ENCODE assay signal across 2 cellular contexts in genomic region chr4:163245044-163245443, GRCh38.
TF ChIP-seq lines count a peak whose summit lies in the region.

No MANE protein-coding gene starts in this region.

TF ChIP-seq in GM23338, 12 proteins besides CTCF, POLR2A, EP300 and RAD21 (continued from another document):
- TF ChIP-seq ZNF462 (CRISPR knock-in tag; IDR thresholded peaks at IDR 0.05), result no peak
- TF ChIP-seq, protein P1, sequence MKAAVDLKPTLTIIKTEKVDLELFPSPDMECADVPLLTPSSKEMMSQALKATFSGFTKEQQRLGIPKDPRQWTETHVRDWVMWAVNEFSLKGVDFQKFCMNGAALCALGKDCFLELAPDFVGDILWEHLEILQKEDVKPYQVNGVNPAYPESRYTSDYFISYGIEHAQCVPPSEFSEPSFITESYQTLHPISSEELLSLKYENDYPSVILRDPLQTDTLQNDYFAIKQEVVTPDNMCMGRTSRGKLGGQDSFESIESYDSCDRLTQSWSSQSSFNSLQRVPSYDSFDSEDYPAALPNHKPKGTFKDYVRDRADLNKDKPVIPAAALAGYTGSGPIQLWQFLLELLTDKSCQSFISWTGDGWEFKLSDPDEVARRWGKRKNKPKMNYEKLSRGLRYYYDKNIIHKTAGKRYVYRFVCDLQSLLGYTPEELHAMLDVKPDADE (IDR thresholded peaks at IDR 0.05), result no peak
- no peak for TF ChIP-seq POLR2AphosphoS5 (IDR thresholded peaks at IDR 0.05; ENCODE audit: low read depth)
- TF ChIP-seq ZNF114 (CRISPR knock-in tag; IDR thresholded peaks at IDR 0.05), result no peak
- TF ChIP-seq JUNB (IDR thresholded peaks at IDR 0.05; ENCODE audit: unreplicated experiment), result no peak

TF ChIP-seq in K562, 482 proteins besides CTCF, POLR2A, EP300 and RAD21 (continued from another document):
- TF ChIP-seq, protein P2, sequence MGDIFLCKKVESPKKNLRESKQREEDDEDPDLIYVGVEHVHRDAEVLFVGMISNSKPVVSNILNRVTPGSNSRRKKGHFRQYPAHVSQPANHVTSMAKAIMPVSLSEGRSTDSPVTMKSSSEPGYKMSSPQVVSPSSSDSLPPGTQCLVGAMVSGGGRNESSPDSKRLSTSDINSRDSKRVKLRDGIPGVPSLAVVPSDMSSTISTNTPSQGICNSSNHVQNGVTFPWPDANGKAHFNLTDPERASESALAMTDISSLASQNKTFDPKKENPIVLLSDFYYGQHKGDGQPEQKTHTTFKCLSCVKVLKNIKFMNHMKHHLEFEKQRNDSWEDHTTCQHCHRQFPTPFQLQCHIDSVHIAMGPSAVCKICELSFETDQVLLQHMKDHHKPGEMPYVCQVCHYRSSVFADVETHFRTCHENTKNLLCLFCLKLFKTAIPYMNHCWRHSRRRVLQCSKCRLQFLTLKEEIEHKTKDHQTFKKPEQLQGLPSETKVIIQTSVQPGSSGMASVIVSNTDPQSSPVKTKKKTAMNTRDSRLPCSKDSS (IDR thresholded peaks at IDR 0.05; ENCODE audit: low read depth, partially characterized antibody), result no peak
- TF ChIP-seq JUNB (CRISPR knock-in tag; conservative IDR thresholded peaks at IDR 0.05), result no peak
- TF ChIP-seq LARP7 (IDR thresholded peaks at IDR 0.05), result no peak
- TF ChIP-seq TSHZ1 (CRISPR knock-in tag; IDR thresholded peaks at IDR 0.05), result no peak
- peak; percentile 70; the same call in 1 of the 2 replicates for TF ChIP-seq TEAD4 (IDR thresholded peaks at IDR 0.05; ENCODE audit: low read length)
- no peak for TF ChIP-seq TEAD4 (CRISPR knock-in tag; IDR thresholded peaks at IDR 0.05; ENCODE audit: borderline replicate concordance)
- no peak for TF ChIP-seq ETS2 (tag; IDR thresholded peaks at IDR 0.05; ENCODE audit: borderline replicate concordance, poor library complexity, severe bottlenecking)
- no peak for TF ChIP-seq XRCC5 (IDR thresholded peaks at IDR 0.05; ENCODE audit: low read depth, low read length)
- TF ChIP-seq SAFB (IDR thresholded peaks at IDR 0.05; ENCODE audit: borderline replicate concordance, low read depth, low read length), result no peak
- TF ChIP-seq HNRNPUL1 (IDR thresholded peaks at IDR 0.05; ENCODE audit: low read length), result no peak
- TF ChIP-seq KLF13 (tag; IDR thresholded peaks at IDR 0.05; ENCODE audit: borderline replicate concordance, low read depth), result no peak
- TF ChIP-seq NFIC (IDR thresholded peaks at IDR 0.05), result peak; percentile 55
- peak; percentile 70 for TF ChIP-seq ARID1B (IDR thresholded peaks at IDR 0.05)
- 0 out of 4 replicates have a peak, but pooled peaks of 1 of the 2 experiments have one; percentile 67 for TF ChIP-seq RCOR1 (IDR thresholded peaks at IDR 0.05; ENCODE audit: borderline replicate concordance in 1 of 2, low read depth in 2 of 2, low read length in 2 of 2)
- no peak for TF ChIP-seq ZBTB43 (CRISPR knock-in tag; IDR thresholded peaks at IDR 0.05)
- TF ChIP-seq, protein P3, sequence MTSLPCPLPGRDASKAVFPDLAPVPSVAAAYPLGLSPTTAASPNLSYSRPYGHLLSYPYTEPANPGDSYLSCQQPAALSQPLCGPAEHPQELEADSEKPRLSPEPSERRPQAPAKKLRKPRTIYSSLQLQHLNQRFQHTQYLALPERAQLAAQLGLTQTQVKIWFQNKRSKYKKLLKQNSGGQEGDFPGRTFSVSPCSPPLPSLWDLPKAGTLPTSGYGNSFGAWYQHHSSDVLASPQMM (CRISPR knock-in tag; IDR thresholded peaks at IDR 0.05), result no peak
- TF ChIP-seq MEIS2 (IDR thresholded peaks at IDR 0.05; ENCODE audit: partially characterized antibody), result peak; percentile 57
- 0 out of 2 replicates have a peak, but pooled peaks have one; percentile 42 for TF ChIP-seq TCF3 (CRISPR knock-in tag; IDR thresholded peaks at IDR 0.05)
- TF ChIP-seq SMARCA4 (IDR thresholded peaks at IDR 0.05), result 0 out of 2 replicates have a peak, but pooled peaks have one; percentile 35
- TF ChIP-seq CBFA2T2 (conservative IDR thresholded peaks at IDR 0.05), result peak; percentile 63
- no peak for TF ChIP-seq SNIP1 (IDR thresholded peaks at IDR 0.05; ENCODE audit: low read depth)
- peak; percentile 42; the same call in 1 of the 2 replicates for TF ChIP-seq TAL1 (IDR thresholded peaks at IDR 0.05)
- TF ChIP-seq CBFA2T3 (IDR thresholded peaks at IDR 0.05), result peak; percentile 78
- TF ChIP-seq ZNF224 (CRISPR knock-in tag; IDR thresholded peaks at IDR 0.05), result no peak
- 0 out of 2 replicates have a peak, but pooled peaks have one; percentile 17 for TF ChIP-seq SMARCE1 (IDR thresholded peaks at IDR 0.05)
- peak; percentile 84 for TF ChIP-seq SOX6 (IDR thresholded peaks at IDR 0.05)
- TF ChIP-seq HDAC1 (IDR thresholded peaks at IDR 0.05), result 0 out of 4 replicates have a peak, but pooled peaks of 1 of the 2 experiments have one; percentile 38
- TF ChIP-seq, protein P4, sequence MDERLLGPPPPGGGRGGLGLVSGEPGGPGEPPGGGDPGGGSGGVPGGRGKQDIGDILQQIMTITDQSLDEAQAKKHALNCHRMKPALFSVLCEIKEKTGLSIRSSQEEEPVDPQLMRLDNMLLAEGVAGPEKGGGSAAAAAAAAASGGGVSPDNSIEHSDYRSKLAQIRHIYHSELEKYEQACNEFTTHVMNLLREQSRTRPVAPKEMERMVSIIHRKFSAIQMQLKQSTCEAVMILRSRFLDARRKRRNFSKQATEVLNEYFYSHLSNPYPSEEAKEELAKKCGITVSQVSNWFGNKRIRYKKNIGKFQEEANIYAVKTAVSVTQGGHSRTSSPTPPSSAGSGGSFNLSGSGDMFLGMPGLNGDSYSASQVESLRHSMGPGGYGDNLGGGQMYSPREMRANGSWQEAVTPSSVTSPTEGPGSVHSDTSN (CRISPR knock-in tag; IDR thresholded peaks at IDR 0.05; ENCODE audit: low read depth), result no peak
- TF ChIP-seq, protein P4 (tag; conservative IDR thresholded peaks at IDR 0.05; ENCODE audit: low read depth), result peak; percentile 66
- TF ChIP-seq KDM1A (IDR thresholded peaks at IDR 0.05), result peak; percentile 57 to 64; a peak in 3 of 4 replicates
